ENCODE assay signal across 2 cellular contexts in the genomic region with DNA sequence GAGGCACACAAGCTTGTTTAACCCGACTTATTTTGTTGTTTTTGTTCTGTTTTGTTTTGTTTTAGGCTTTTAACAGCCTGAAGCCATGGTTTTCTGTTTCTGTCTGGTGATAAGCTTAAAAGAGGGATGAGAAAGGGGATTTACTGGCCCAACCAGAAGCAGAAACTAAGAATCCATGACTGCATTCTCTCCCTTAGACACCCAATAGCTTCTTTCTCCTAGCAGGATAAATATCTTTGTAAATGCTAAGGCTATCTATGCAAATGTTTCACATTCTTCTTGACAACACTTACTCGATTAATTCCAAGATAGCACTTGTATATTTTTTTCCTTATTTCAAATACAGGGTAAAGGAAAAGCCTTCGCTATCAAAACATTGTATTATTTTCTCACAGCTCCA.
TF ChIP-seq lines count a peak whose summit lies in the region.

No MANE protein-coding gene starts in this region.

TF ChIP-seq in SK-N-SH treated with all-trans-retinoic acid at 6 μM for 48 hours, 23 proteins besides CTCF, POLR2A, EP300 and RAD21 (continued from another document):
- TF ChIP-seq ARNTL (CRISPR knock-in tag; IDR thresholded peaks at IDR 0.05; ENCODE audit: borderline replicate concordance, low read depth) (no peak), GLIS3 (CRISPR knock-in tag; IDR thresholded peaks at IDR 0.05) (no peak)
TF ChIP-seq in SK-N-SH treated with all-trans-retinoic acid at 6 μM for 48 hours: peak in this region for 0.

TF ChIP-seq in SK-N-SH, 30 proteins besides CTCF, POLR2A, EP300 and RAD21 (continued from another document):
- TF ChIP-seq NFIC (IDR thresholded peaks at IDR 0.05; ENCODE audit: borderline replicate concordance) (no peak), GABPA (IDR thresholded peaks at IDR 0.05; ENCODE audit: low read depth) (no peak), PBX3 (IDR thresholded peaks at IDR 0.05) (no peak), POLR2AphosphoS5 (IDR thresholded peaks at IDR 0.05; ENCODE audit: low read depth, low read length) (no peak), MEF2A (IDR thresholded peaks at IDR 0.05; ENCODE audit: borderline replicate concordance, low read depth) (no peak), EZH2phosphoT487 (IDR thresholded peaks at IDR 0.05; ENCODE audit: borderline replicate concordance, low read depth) (no peak), FOXM1 (IDR thresholded peaks at IDR 0.05; ENCODE audit: low read depth) (no peak), TEAD4 (IDR thresholded peaks at IDR 0.05; ENCODE audit: borderline replicate concordance, insufficient read depth) (no peak), SMC3 (IDR thresholded peaks at IDR 0.05; ENCODE audit: low read depth, low read length) (no peak)
- TF ChIP-seq, protein P1, sequence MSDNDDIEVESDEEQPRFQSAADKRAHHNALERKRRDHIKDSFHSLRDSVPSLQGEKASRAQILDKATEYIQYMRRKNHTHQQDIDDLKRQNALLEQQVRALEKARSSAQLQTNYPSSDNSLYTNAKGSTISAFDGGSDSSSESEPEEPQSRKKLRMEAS (IDR thresholded peaks at IDR 0.05; ENCODE audit: low read depth): no peak
- TF ChIP-seq, protein P2, sequence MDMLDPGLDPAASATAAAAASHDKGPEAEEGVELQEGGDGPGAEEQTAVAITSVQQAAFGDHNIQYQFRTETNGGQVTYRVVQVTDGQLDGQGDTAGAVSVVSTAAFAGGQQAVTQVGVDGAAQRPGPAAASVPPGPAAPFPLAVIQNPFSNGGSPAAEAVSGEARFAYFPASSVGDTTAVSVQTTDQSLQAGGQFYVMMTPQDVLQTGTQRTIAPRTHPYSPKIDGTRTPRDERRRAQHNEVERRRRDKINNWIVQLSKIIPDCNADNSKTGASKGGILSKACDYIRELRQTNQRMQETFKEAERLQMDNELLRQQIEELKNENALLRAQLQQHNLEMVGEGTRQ (IDR thresholded peaks at IDR 0.05; ENCODE audit: borderline replicate concordance, low read depth, low read length): no peak
